ENCODE assay signal across 11 cellular contexts in genomic region chr20:44644384-44645131, GRCh38. TPM values are rescaled to one million over a fixed set of nuclear protein-coding genes. Genes with fewer than 3 reads are reported as not detected.
A peak's percentile ranks its signal among the peaks of the same experiment; 100 is the strongest.
DNase-seq lines count a peak whose midpoint lies in the region; ATAC-seq, FAIRE-seq and TF ChIP-seq lines count a peak whose summit lies in the region.
"Had no signal": no experiment of that assay in that cellular context is flagged by ENCODE, and none has a peak within 500 bp of the region (broad histone marks: within the 10 kb centered on the region; RNA-seq: fewer than 3 reads in every experiment).

No MANE protein-coding gene starts in this region.

- POLR2A ChIA-PET in CD8-positive, alpha-beta T cell (lab: Charles Lee) = interaction anchor here (0.8 to 1.8 kb wide), 7 partner anchors 9 to 40 kb away, joined by 3 to 4 read pairs (median 3); no protein-coding TSS in a partner anchor

- no peak for FAIRE-seq in frontal cortex (lab: Jason Lieb, UNC)
- FAIRE-seq: G401.6 had no signal

- H3K4me2 ChIP-seq in OCI-LY1 (ENCODE audit: low read length) = peak overlapping the region; percentile 51

- peak in 6 of 7 experiments; percentile 13 to 65 (median 47) for DNase-seq in CD8-positive, alpha-beta T cell
- DNase-seq in natural killer cell (peak; percentile 50), frontal cortex (ENCODE audit: low spot score in 2 of 2) (no peak), HK-2 (ENCODE audit: unreplicated experiment) (no peak)
- DNase-seq: NCI-H1417 had no signal

- no peaks in the 10 kb centered on the region for H4K20me1 ChIP-seq in OCI-LY1 (ENCODE audit: insufficient read depth, low read length)

- no peak overlapping the region for H3K4me3 ChIP-seq in CD8-positive, alpha-beta T cell (ENCODE audit: low read depth, low read length)
- H3K4me3 ChIP-seq in OCI-LY1 (ENCODE audit: low read depth, low read length, poor library complexity, severe bottlenecking) = no peak overlapping the region
- H3K4me3 ChIP-seq: cardiac muscle cell had no signal

- peaks cover 7% of the 10 kb centered on the region for H3K36me3 Mint-ChIP-seq in CD8-positive, alpha-beta T cell
- H3K36me3 Mint-ChIP-seq in activated naive CD8-positive, alpha-beta T cell = peaks cover 9% of the 10 kb centered on the region
- H3K36me3 Mint-ChIP-seq in natural killer cell = no peaks in the 10 kb centered on the region

- peak overlapping the region; percentile 56; the same call in 1 of the 2 replicates for H3K9ac ChIP-seq in OCI-LY1 (ENCODE audit: low read length)

- H3K4me1 Mint-ChIP-seq in CD8-positive, alpha-beta T cell (ENCODE audit: low read depth) = peaks cover 86% of the 10 kb centered on the region
- H3K4me1 Mint-ChIP-seq in activated naive CD8-positive, alpha-beta T cell (ENCODE audit: low read depth) = peaks cover 82% of the 10 kb centered on the region
- H3K4me1 Mint-ChIP-seq in natural killer cell = peaks cover 76 to 87% of the 10 kb centered on the region in 2 donors

- H3K9me2 ChIP-seq in OCI-LY1 (ENCODE audit: low read depth, low read length) = no peaks in the 10 kb centered on the region

- H3K27ac Mint-ChIP-seq in CD8-positive, alpha-beta T cell = peak overlapping the region; percentile 93
- peak overlapping the region; percentile 89 for H3K27ac Mint-ChIP-seq in activated naive CD8-positive, alpha-beta T cell
- H3K27ac Mint-ChIP-seq in natural killer cell = peak overlapping the region; percentile 89 to 92

- no peaks in the 10 kb centered on the region for H3K36me3 ChIP-seq in CD8-positive, alpha-beta T cell (ENCODE audit: insufficient read depth, low read length)
- H3K36me3 ChIP-seq in OCI-LY1 (ENCODE audit: insufficient read depth, low read length) = peaks cover 8% of the 10 kb centered on the region
- H3K36me3 ChIP-seq: cardiac muscle cell had no signal

- no peaks in the 10 kb centered on the region for H3K27me3 ChIP-seq in CD8-positive, alpha-beta T cell (ENCODE audit: insufficient read depth, low read length)
- no peaks in the 10 kb centered on the region for H3K27me3 ChIP-seq in OCI-LY1 (ENCODE audit: insufficient read depth, low read length)
- H3K27me3 ChIP-seq: cardiac muscle cell had no signal

- no peak for TF ChIP-seq CTCF in CD8-positive, alpha-beta T cell (IDR thresholded peaks at IDR 0.05)
- TF ChIP-seq CTCF in OCI-LY1 (IDR thresholded peaks at IDR 0.05; ENCODE audit: low read length) (no peak), natural killer cell (IDR thresholded peaks at IDR 0.05) (no peak)

- H3K79me2 ChIP-seq in OCI-LY1 (ENCODE audit: insufficient read depth, low read length) = no peaks in the 10 kb centered on the region

- H3F3A ChIP-seq in OCI-LY1 (ENCODE audit: insufficient read depth, low read length) = no peaks in the 10 kb centered on the region

- no peaks in the 10 kb centered on the region for H3K9me3 Mint-ChIP-seq in CD8-positive, alpha-beta T cell
- no peaks in the 10 kb centered on the region for H3K9me3 Mint-ChIP-seq in activated naive CD8-positive, alpha-beta T cell (ENCODE audit: low read depth)
- H3K9me3 Mint-ChIP-seq in natural killer cell = no peaks in the 10 kb centered on the region

- peak overlapping the region; percentile 34 for H3K27ac ChIP-seq in CD8-positive, alpha-beta T cell (ENCODE audit: low read depth, low read length)
- peak overlapping the region; percentile 95 for H3K27ac ChIP-seq in OCI-LY1 (ENCODE audit: low read depth, low read length, poor library complexity, severe bottlenecking)
- H3K27ac ChIP-seq: cardiac muscle cell had no signal

- no peak overlapping the region for H2AFZ ChIP-seq in OCI-LY1 (ENCODE audit: low read length)

- peak overlapping the region; percentile 67 for H3K4me3 Mint-ChIP-seq in CD8-positive, alpha-beta T cell
- H3K4me3 Mint-ChIP-seq in activated naive CD8-positive, alpha-beta T cell = peak overlapping the region; percentile 63
- H3K4me3 Mint-ChIP-seq in natural killer cell = peak overlapping the region; percentile 76

- no peaks in the 10 kb centered on the region for H3K9me3 ChIP-seq in CD8-positive, alpha-beta T cell (ENCODE audit: low read length)
- no peaks in the 10 kb centered on the region for H3K9me3 ChIP-seq in OCI-LY1 (ENCODE audit: low read length)

- ATAC-seq in CD8-positive, alpha-beta T cell = peak; percentile 59
- peak; percentile 56 to 71 (median 66) for ATAC-seq in natural killer cell
- ATAC-seq in HG02678 (IDR thresholded peaks at IDR 0.05; ENCODE audit: unreplicated experiment) = no peak
- no peak for ATAC-seq in HG03045 (IDR thresholded peaks at IDR 0.05; ENCODE audit: unreplicated experiment)

- peaks cover 86% of the 10 kb centered on the region for H3K4me1 ChIP-seq in CD8-positive, alpha-beta T cell (ENCODE audit: insufficient read depth, low read length)
- peaks cover 85% of the 10 kb centered on the region for H3K4me1 ChIP-seq in OCI-LY1 (ENCODE audit: insufficient read depth, low read length, severe bottlenecking)

- CTCF ChIA-PET in CD8-positive, alpha-beta T cell (lab: Charles Lee) = interaction anchor here (1.0 to 14.7 kb wide), 6 partner anchors 8 to 38 kb away, joined by 3 to 161 read pairs (median 5); no protein-coding TSS in a partner anchor

- intact Hi-C loops in CD8-positive, alpha-beta T cell (cut with DNase I, micrococcal nuclease) = loop anchor here in 1 of 2 experiments (5.0 to 10.0 kb wide), 2 partner anchors 38 to 430 kb away; partner anchors contain the start of gene OSER1
- intact Hi-C loops in natural killer cell (cut with micrococcal nuclease) = loop anchor here (1.0 to 2.0 kb wide), 3 partner anchors 34 to 122 kb away; partner anchors contain the start of gene SERINC3

- H3K27me3 Mint-ChIP-seq in CD8-positive, alpha-beta T cell (ENCODE audit: low read depth) = no peaks in the 10 kb centered on the region
- H3K27me3 Mint-ChIP-seq in activated naive CD8-positive, alpha-beta T cell = no peaks in the 10 kb centered on the region
- H3K27me3 Mint-ChIP-seq in natural killer cell (ENCODE audit: low read depth in 2 of 2) = no peaks in the 10 kb centered on the region

RNA-seq across cellular contexts. Expression of gene ADA, which starts 6.9 kb away (rescaled TPM):
- total RNA-seq in CD8-positive, alpha-beta T cell = 10 to 100 TPM; 27.9 to 30.2 TPM
- total RNA-seq in natural killer cell = 10 to 100 TPM; 71.7 to 94.2 (median 73.9) TPM
- 2.4 TPM for total RNA-seq in frontal cortex

Comparison
In these comparisons a context has a peak if more than half of its experiments do, and no peak if none do; other contexts are left out.
1. ATAC-seq: peak in CD8-positive, alpha-beta T cell (single experiment) and natural killer cell (3 of 3); none in HG02678 (single experiment) and HG03045 (single experiment).
2. DNase-seq: peak in CD8-positive, alpha-beta T cell (6 of 7) and natural killer cell (single experiment); none in frontal cortex (0 of 2) and HK-2 (single experiment).
3. Peak in every context shown above with its lines, with median percentiles within 50 percentile points of each other: H3K27ac Mint-ChIP-seq and H3K4me3 Mint-ChIP-seq.